ENCODE assay signal across 9 cellular contexts in genomic region chr17:59762022-59762825, GRCh38. TPM values are rescaled to one million over a fixed set of nuclear protein-coding genes. Genes with fewer than 3 reads are reported as not detected.
DNase-seq lines count a peak whose midpoint lies in the region; ATAC-seq, FAIRE-seq and TF ChIP-seq lines count a peak whose summit lies in the region.
"Had no signal": no experiment of that assay in that cellular context is flagged by ENCODE, and none has a peak within 500 bp of the region (broad histone marks: within the 10 kb centered on the region; RNA-seq: fewer than 3 reads in every experiment).

No MANE protein-coding gene starts in this region.

- H3K9me3 ChIP-seq in neutrophil = no peaks in the 10 kb centered on the region
- no peaks in the 10 kb centered on the region for H3K9me3 ChIP-seq in upper lobe of left lung

- ATAC-seq in upper lobe of left lung (ENCODE audit: low FRiP score in 2 of 2) (no peak), GM18520 (IDR thresholded peaks at IDR 0.05; ENCODE audit: unreplicated experiment) (no peak)

- WGBS in upper lobe of left lung, 2 donors = 89% methylated on average over 4 of the region's 4 CpGs

- H3K27ac ChIP-seq in neutrophil (peak overlapping the region; percentile 35), upper lobe of left lung (peak overlapping the region in 2 of 4 donors; percentile 9 to 24)

- TF ChIP-seq EP300 in upper lobe of left lung (IDR thresholded peaks at IDR 0.05) = no peak

- FAIRE-seq in bronchial epithelial cell (lab: Jason Lieb, UNC) = no peak

- no peak overlapping the region for H3K4me3 ChIP-seq in bronchial epithelial cell (ENCODE audit: low read depth, low read length)
- no peak overlapping the region for H3K4me3 ChIP-seq in neutrophil (ENCODE audit: low read depth in 1 of 2, low read length in 1 of 2)
- H3K4me3 ChIP-seq in upper lobe of left lung = no peak overlapping the region

- H3K27me3 ChIP-seq in bronchial epithelial cell (ENCODE audit: control insufficient read depth, insufficient read depth, low read length) (no peaks in the 10 kb centered on the region), neutrophil (no peaks in the 10 kb centered on the region), upper lobe of left lung (no peaks in the 10 kb centered on the region)

- H3K36me3 ChIP-seq in bronchial epithelial cell (ENCODE audit: control insufficient read depth, insufficient read depth, low read length) = no peaks in the 10 kb centered on the region
- peaks cover 73% of the 10 kb centered on the region for H3K36me3 ChIP-seq in neutrophil
- H3K36me3 ChIP-seq in upper lobe of left lung = peaks cover 0 to 11% (median 1%) of the 10 kb centered on the region in 4 donors

- peak; percentile 45 for DNase-seq in GM03348 (ENCODE audit: low spot score)
- peak; percentile 16 for DNase-seq in NCI-H226
- peak; percentile 87 for DNase-seq in bronchial epithelial cell (ENCODE audit: low read depth)
- no peak for DNase-seq in ureter (ENCODE audit: low spot score)
- no peak for DNase-seq in NCI-H2029 (lab: John Stamatoyannopoulos, UW)
- DNase-seq in upper lobe of left lung = no peak
- DNase-seq: T-helper 9 cell had no signal

- TF ChIP-seq POLR2A in upper lobe of left lung (IDR thresholded peaks at IDR 0.05) = no peak

- H3K4me1 ChIP-seq in neutrophil (ENCODE audit: control insufficient read depth in 1 of 2, insufficient read depth in 1 of 2, low read depth in 1 of 2, low read length in 1 of 2) (peaks cover 18 to 23% of the 10 kb centered on the region in 2 experiments), upper lobe of left lung (peaks cover 0 to 18% (median 8%) of the 10 kb centered on the region in 4 donors)

- TF ChIP-seq CTCF in bronchial epithelial cell (IDR thresholded peaks at IDR 0.05; ENCODE audit: insufficient read depth, low read length, severe bottlenecking) = no peak
- TF ChIP-seq CTCF in neutrophil (IDR thresholded peaks at IDR 0.05) = no peak
- TF ChIP-seq CTCF in upper lobe of left lung (IDR thresholded peaks at IDR 0.05) = no peak

RNA-seq across cellular contexts. Expression of gene VMP1, which starts 54.8 kb away (rescaled TPM):
- total RNA-seq in bronchial epithelial cell = 120 and 141 TPM in 2 replicates
- 335 TPM for total RNA-seq in ureter
- 100 to 1,000 TPM; 124 to 246 (median 181) TPM for total RNA-seq in upper lobe of left lung

RNA-seq across cellular contexts. Expression of gene PTRH2, which starts 55.0 kb away (rescaled TPM):
- total RNA-seq in bronchial epithelial cell (34.0 and 37.4 TPM in 2 replicates), ureter (25.8 TPM), upper lobe of left lung (10 to 100 TPM; 13.7 to 38.5 (median 22.0) TPM)

Comparison
In these comparisons a context has a peak if more than half of its experiments do, and no peak if none do; other contexts are left out.
1. DNase-seq: peak in GM03348 (single experiment), NCI-H226 (single experiment) and bronchial epithelial cell (single experiment); none in ureter (single experiment), NCI-H2029 (single experiment) and upper lobe of left lung (0 of 2).